Comparison of ENCODE assay signal across 21 cellular contexts in genomic region chr3:173038484-173038871, GRCh38.
A peak's percentile ranks its signal among the peaks of the same experiment; 100 is the strongest.
DNase-seq lines count a peak whose midpoint lies in the region; ATAC-seq, FAIRE-seq and TF ChIP-seq lines count a peak whose summit lies in the region.
"Had no signal": no experiment of that assay in that cellular context is flagged by ENCODE, and none has a peak within 500 bp of the region (broad histone marks: within the 10 kb centered on the region; RNA-seq: fewer than 3 reads in every experiment).

No MANE protein-coding gene starts in this region.

- TF ChIP-seq POLR2A in K562 (conservative IDR thresholded peaks at IDR 0.05) (no peak), tibial nerve (IDR thresholded peaks at IDR 0.05) (no peak)

- DNase-seq in Right ventricle myocardium inferior (ENCODE audit: missing footprints) (no peak), right atrium auricular region (ENCODE audit: low spot score) (no peak), K562 (ENCODE audit: extremely low read depth in 1 of 4, low spot score in 3 of 4) (no peak), right cardiac atrium (no peak), tibial nerve (ENCODE audit: low spot score in 2 of 2) (no peak)
- no peak for DNase-seq in T-helper 2 cell treated with Interferon-gamma antibody and Interleukin-4, amounts not matched to agents 5 μg/mL and 100 μg/mL, for 36 hours (ENCODE audit: low spot score)
- DNase-seq: C1 segment of cervical spinal cord; CD4-positive, CD25-positive, alpha-beta regulatory T cell; CD8-positive, alpha-beta memory T cell; COR-L47; H9 had no signal

- H4K20me1 ChIP-seq in BLaER1 treated with 17β-estradiol and CSF1 and Interleukin-3, amounts not matched to agents 10 nM and 100 nM, result no peaks in the 10 kb centered on the region
- H4K20me1 ChIP-seq in K562 (replicated peaks; ENCODE audit: control insufficient read depth, insufficient read depth, low read length), result no peaks in the 10 kb centered on the region

- BruUV-seq in K562 (replicated peaks; lab: Mats Ljungman, UMichigan), result no TSS peak

- intact Hi-C loops in Right ventricle myocardium inferior (cut with DNase I), result no loop called here
- intact Hi-C loops in K562 (cut with micrococcal nuclease), result no loop called here
- intact Hi-C loops in right cardiac atrium (cut with DNase I), result no loop called here

- CTCF ChIA-PET in K562 (lab: Yijun Ruan, JAX; ENCODE audit: low intra/inter-chr PET ratio), result no interaction called here

- H3K9me3 ChIP-seq in right atrium auricular region, result no peaks in the 10 kb centered on the region
- no peaks in the 10 kb centered on the region for H3K9me3 ChIP-seq in BLaER1 treated with 17β-estradiol and CSF1 and Interleukin-3, amounts not matched to agents 10 nM and 100 nM (replicated peaks in 1 of 11)
- H3K9me3 ChIP-seq in K562 (replicated peaks; ENCODE audit: control insufficient read depth, insufficient read depth, low read depth, low read length), result no peaks in the 10 kb centered on the region
- H3K9me3 ChIP-seq in right cardiac atrium (ENCODE audit: control insufficient read depth, low read length), result no peaks in the 10 kb centered on the region
- no peaks in the 10 kb centered on the region for H3K9me3 ChIP-seq in tibial nerve

- H2AFZ ChIP-seq in K562 (ENCODE audit: low read depth, low read length), result peak overlapping the region; percentile 85

- ATAC-seq in Right ventricle myocardium inferior (peak; percentile 67), K562 (no peak; the same call in 2 of the 3 replicates), right cardiac atrium (peak; percentile 46 to 75), GM19324 (IDR thresholded peaks at IDR 0.05; ENCODE audit: low FRiP score, unreplicated experiment) (no peak)
- ATAC-seq: HepG2 had no signal

- TF ChIP-seq EP300 in K562 (IDR thresholded peaks at IDR 0.05; ENCODE audit: low read length), result no peak
- no peak for TF ChIP-seq EP300 in tibial nerve (IDR thresholded peaks at IDR 0.05)

- H3K4me3 Mint-ChIP-seq in T-helper 2 cell treated with Interferon-gamma antibody and Interleukin-4, amounts not matched to agents 5 μg/mL and 100 μg/mL, for 36 hours, result no peak overlapping the region
- H3K4me3 Mint-ChIP-seq: CD4-positive, CD25-positive, alpha-beta regulatory T cell; CD8-positive, alpha-beta memory T cell; H9; IgD-negative memory B cell had no signal

- TF ChIP-seq RAD21 in K562 (CRISPR knock-in tag; conservative IDR thresholded peaks at IDR 0.05 in 1 of 2, IDR thresholded peaks at IDR 0.05 in 1 of 2), result no peak

- H3K4me1 ChIP-seq in right atrium auricular region (peaks cover 0 to 8% of the 10 kb centered on the region in 2 donors), K562 (replicated peaks in 1 of 2; ENCODE audit: control insufficient read depth in 2 of 2, insufficient read depth in 2 of 2, low read length in 2 of 2) (peaks cover 0 to 9% of the 10 kb centered on the region in 2 experiments; a peak in 2 of 5 replicates), right cardiac atrium (ENCODE audit: control insufficient read depth, insufficient read depth, low read length) (no peaks in the 10 kb centered on the region), tibial nerve (no peaks in the 10 kb centered on the region)
- H3K4me1 ChIP-seq in BLaER1 treated with 17β-estradiol and CSF1 and Interleukin-3, amounts not matched to agents 10 nM and 100 nM, result peaks cover 0 to 10% (median 0%) of the 10 kb centered on the region in 10 experiments; a peak in 3 of 20 replicates

- POLR2A ChIA-PET in K562 (lab: Yijun Ruan, JAX), result interaction anchor here (1.0 kb wide), 1 partner anchor 31 kb away, joined by 3 read pairs; no protein-coding TSS in a partner anchor

- no peak for FAIRE-seq in K562 (lab: Jason Lieb, UNC)
- FAIRE-seq: D721Med, G401.6, GM12891, GM19239, H1, HepG2 had no signal

- no peak overlapping the region for H3K4me3 ChIP-seq in right atrium auricular region
- no peak overlapping the region for H3K4me3 ChIP-seq in BLaER1 treated with 17β-estradiol and CSF1 and Interleukin-3, amounts not matched to agents 10 nM and 100 nM
- H3K4me3 ChIP-seq in K562, result no peak overlapping the region
- H3K4me3 ChIP-seq in right cardiac atrium (ENCODE audit: low read length), result no peak overlapping the region
- no peak overlapping the region for H3K4me3 ChIP-seq in tibial nerve

- TF ChIP-seq CTCF in right atrium auricular region (IDR thresholded peaks at IDR 0.05) (no peak), K562 (IDR thresholded peaks at IDR 0.05 in 2 of 3, conservative IDR thresholded peaks at IDR 0.05 in 1 of 3; ENCODE audit: insufficient read depth in 2 of 3, low read depth in 1 of 3, low read length in 3 of 3) (no peak), tibial nerve (IDR thresholded peaks at IDR 0.05) (no peak)

- in situ Hi-C loops in K562 (cut with MboI), result no loop called here

- no peaks in the 10 kb centered on the region for H3K79me2 ChIP-seq in K562 (ENCODE audit: control insufficient read depth, insufficient read depth, low read length)

- no peak overlapping the region for H3K27ac Mint-ChIP-seq in T-helper 2 cell treated with Interferon-gamma antibody and Interleukin-4, amounts not matched to agents 5 μg/mL and 100 μg/mL, for 36 hours
- H3K27ac Mint-ChIP-seq: CD4-positive, CD25-positive, alpha-beta regulatory T cell; CD8-positive, alpha-beta memory T cell; H9; IgD-negative memory B cell had no signal

- H3K9me1 ChIP-seq in K562 (ENCODE audit: control insufficient read depth, insufficient read depth, low read length), result no peaks in the 10 kb centered on the region

- H3K36me3 ChIP-seq in right atrium auricular region (no peaks in the 10 kb centered on the region), K562 (ENCODE audit: control insufficient read depth, insufficient read depth, low read length) (no peaks in the 10 kb centered on the region), tibial nerve (no peaks in the 10 kb centered on the region)
- no peaks in the 10 kb centered on the region for H3K36me3 ChIP-seq in BLaER1 treated with 17β-estradiol and CSF1 and Interleukin-3, amounts not matched to agents 10 nM and 100 nM

- no peaks in the 10 kb centered on the region for H3K9me3 Mint-ChIP-seq in T-helper 2 cell treated with Interferon-gamma antibody and Interleukin-4, amounts not matched to agents 5 μg/mL and 100 μg/mL, for 36 hours
- H3K9me3 Mint-ChIP-seq: CD8-positive, alpha-beta memory T cell; H9 had no signal

- H3K4me2 ChIP-seq in BLaER1 treated with 17β-estradiol and CSF1 and Interleukin-3, amounts not matched to agents 10 nM and 100 nM, result peak overlapping the region in 6 of 11 experiments; percentile 3 to 33 (median 17); a peak in 5 of 22 replicates
- no peak overlapping the region for H3K4me2 ChIP-seq in K562 (ENCODE audit: insufficient read depth, low read length)

- H3K36me3 Mint-ChIP-seq in T-helper 2 cell treated with Interferon-gamma antibody and Interleukin-4, amounts not matched to agents 5 μg/mL and 100 μg/mL, for 36 hours (ENCODE audit: low read depth), result no peaks in the 10 kb centered on the region
- H3K36me3 Mint-ChIP-seq: CD4-positive, CD25-positive, alpha-beta regulatory T cell; CD8-positive, alpha-beta memory T cell; IgD-negative memory B cell had no signal

- H3K27ac ChIP-seq in right atrium auricular region (peak overlapping the region in 1 of 2 donors; percentile 44), K562 (ENCODE audit: extremely low read depth, low read depth, low read length) (no peak overlapping the region), right cardiac atrium (ENCODE audit: low read length) (no peak overlapping the region), tibial nerve (no peak overlapping the region)
- H3K27ac ChIP-seq in BLaER1 treated with 17β-estradiol and CSF1 and Interleukin-3, amounts not matched to agents 10 nM and 100 nM, result no peak overlapping the region
- H3K27ac ChIP-seq: 22Rv1 had no signal

- H3K27me3 Mint-ChIP-seq in T-helper 2 cell treated with Interferon-gamma antibody and Interleukin-4, amounts not matched to agents 5 μg/mL and 100 μg/mL, for 36 hours (ENCODE audit: low read depth), result no peaks in the 10 kb centered on the region
- H3K27me3 Mint-ChIP-seq: CD4-positive, CD25-positive, alpha-beta regulatory T cell; CD8-positive, alpha-beta memory T cell; IgD-negative memory B cell had no signal

- peaks cover 2% of the 10 kb centered on the region for H3K4me1 Mint-ChIP-seq in T-helper 2 cell treated with Interferon-gamma antibody and Interleukin-4, amounts not matched to agents 5 μg/mL and 100 μg/mL, for 36 hours (ENCODE audit: low read depth)
- H3K4me1 Mint-ChIP-seq: CD4-positive, CD25-positive, alpha-beta regulatory T cell; CD8-positive, alpha-beta memory T cell; IgD-negative memory B cell had no signal

- H3K27me3 ChIP-seq in right atrium auricular region (no peaks in the 10 kb centered on the region), K562 (ENCODE audit: control insufficient read depth in 2 of 2, insufficient read depth in 2 of 2, low read length in 2 of 2) (no peaks in the 10 kb centered on the region), right cardiac atrium (ENCODE audit: control insufficient read depth, insufficient read depth) (no peaks in the 10 kb centered on the region), tibial nerve (no peaks in the 10 kb centered on the region)
- H3K27me3 ChIP-seq in BLaER1 treated with 17β-estradiol and CSF1 and Interleukin-3, amounts not matched to agents 10 nM and 100 nM, result no peaks in the 10 kb centered on the region

- 42% methylated on average over 3 of the region's 3 CpGs for WGBS in K562 (ENCODE audit: insufficient coverage, low coverage, missing lambda C conversion rate)
- 40% methylated on average over 3 of the region's 3 CpGs for WGBS in right cardiac atrium
- WGBS in tibial nerve, 2 donors, result 69 to 73% methylated on average over 3 of the region's 3 CpGs

- H3K9ac ChIP-seq in BLaER1 treated with 17β-estradiol and CSF1 and Interleukin-3, amounts not matched to agents 10 nM and 100 nM, result no peak overlapping the region
- no peak overlapping the region for H3K9ac ChIP-seq in K562 (ENCODE audit: insufficient read depth in 1 of 2, low read depth in 2 of 2, low read length in 2 of 2)

TF ChIP-seq in K562, 482 proteins besides CTCF, POLR2A, EP300 and RAD21 (continues in another document):
- TF ChIP-seq HSF4 (CRISPR knock-in tag; IDR thresholded peaks at IDR 0.05; ENCODE audit: borderline replicate concordance) (no peak), PCBP1 (IDR thresholded peaks at IDR 0.05; ENCODE audit: low read depth, low read length, poor library complexity, severe bottlenecking) (no peak), HNRNPLL (IDR thresholded peaks at IDR 0.05; ENCODE audit: low read depth, low read length, poor library complexity, severe bottlenecking) (no peak), CCNT2 (IDR thresholded peaks at IDR 0.05; ENCODE audit: borderline replicate concordance, extremely low read depth, insufficient read length, low read depth, low read length) (no peak)

Comparison
In these comparisons a context has a peak if more than half of its experiments do, and no peak if none do; other contexts are left out.
1. ATAC-seq: peak in Right ventricle myocardium inferior (single experiment) and right cardiac atrium (2 of 2); none in K562 (single experiment) and GM19324 (single experiment).